1 cellular context compared by ENCODE assay signal in the genomic region with DNA sequence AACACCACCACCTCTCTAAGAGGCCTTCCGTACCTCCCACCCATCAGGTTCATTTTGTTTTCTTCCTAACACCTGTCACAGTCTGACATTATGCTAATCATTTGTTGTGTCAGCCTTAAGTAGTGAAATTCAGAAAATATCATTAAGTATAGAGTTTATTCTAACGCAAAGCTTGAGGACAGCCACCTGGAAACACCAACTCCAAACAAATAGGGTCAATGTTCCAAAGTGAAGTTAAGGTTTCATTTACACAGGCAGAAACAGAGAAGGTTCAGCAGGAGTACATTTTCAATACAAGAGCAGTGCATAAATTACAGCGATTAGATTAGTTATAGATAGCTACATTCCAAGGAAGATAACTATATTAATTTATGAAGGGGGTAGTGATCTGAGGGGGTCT.
TF ChIP-seq lines count a peak whose summit lies in the region.

No MANE protein-coding gene starts in this region.

TF ChIP-seq in HEK293, 187 proteins besides CTCF, POLR2A, EP300 and RAD21 (continued from another document):
- TF ChIP-seq, protein P1, sequence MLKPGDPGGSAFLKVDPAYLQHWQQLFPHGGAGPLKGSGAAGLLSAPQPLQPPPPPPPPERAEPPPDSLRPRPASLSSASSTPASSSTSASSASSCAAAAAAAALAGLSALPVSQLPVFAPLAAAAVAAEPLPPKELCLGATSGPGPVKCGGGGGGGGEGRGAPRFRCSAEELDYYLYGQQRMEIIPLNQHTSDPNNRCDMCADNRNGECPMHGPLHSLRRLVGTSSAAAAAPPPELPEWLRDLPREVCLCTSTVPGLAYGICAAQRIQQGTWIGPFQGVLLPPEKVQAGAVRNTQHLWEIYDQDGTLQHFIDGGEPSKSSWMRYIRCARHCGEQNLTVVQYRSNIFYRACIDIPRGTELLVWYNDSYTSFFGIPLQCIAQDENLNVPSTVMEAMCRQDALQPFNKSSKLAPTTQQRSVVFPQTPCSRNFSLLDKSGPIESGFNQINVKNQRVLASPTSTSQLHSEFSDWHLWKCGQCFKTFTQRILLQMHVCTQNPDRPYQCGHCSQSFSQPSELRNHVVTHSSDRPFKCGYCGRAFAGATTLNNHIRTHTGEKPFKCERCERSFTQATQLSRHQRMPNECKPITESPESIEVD (tag by site-specific recombination; IDR thresholded peaks at IDR 0.05), result no peak
- TF ChIP-seq, protein P2, sequence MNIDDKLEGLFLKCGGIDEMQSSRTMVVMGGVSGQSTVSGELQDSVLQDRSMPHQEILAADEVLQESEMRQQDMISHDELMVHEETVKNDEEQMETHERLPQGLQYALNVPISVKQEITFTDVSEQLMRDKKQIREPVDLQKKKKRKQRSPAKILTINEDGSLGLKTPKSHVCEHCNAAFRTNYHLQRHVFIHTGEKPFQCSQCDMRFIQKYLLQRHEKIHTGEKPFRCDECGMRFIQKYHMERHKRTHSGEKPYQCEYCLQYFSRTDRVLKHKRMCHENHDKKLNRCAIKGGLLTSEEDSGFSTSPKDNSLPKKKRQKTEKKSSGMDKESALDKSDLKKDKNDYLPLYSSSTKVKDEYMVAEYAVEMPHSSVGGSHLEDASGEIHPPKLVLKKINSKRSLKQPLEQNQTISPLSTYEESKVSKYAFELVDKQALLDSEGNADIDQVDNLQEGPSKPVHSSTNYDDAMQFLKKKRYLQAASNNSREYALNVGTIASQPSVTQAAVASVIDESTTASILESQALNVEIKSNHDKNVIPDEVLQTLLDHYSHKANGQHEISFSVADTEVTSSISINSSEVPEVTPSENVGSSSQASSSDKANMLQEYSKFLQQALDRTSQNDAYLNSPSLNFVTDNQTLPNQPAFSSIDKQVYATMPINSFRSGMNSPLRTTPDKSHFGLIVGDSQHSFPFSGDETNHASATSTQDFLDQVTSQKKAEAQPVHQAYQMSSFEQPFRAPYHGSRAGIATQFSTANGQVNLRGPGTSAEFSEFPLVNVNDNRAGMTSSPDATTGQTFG (tag by site-specific recombination; IDR thresholded peaks at IDR 0.05; ENCODE audit: borderline replicate concordance), result no peak
- TF ChIP-seq, protein P3, sequence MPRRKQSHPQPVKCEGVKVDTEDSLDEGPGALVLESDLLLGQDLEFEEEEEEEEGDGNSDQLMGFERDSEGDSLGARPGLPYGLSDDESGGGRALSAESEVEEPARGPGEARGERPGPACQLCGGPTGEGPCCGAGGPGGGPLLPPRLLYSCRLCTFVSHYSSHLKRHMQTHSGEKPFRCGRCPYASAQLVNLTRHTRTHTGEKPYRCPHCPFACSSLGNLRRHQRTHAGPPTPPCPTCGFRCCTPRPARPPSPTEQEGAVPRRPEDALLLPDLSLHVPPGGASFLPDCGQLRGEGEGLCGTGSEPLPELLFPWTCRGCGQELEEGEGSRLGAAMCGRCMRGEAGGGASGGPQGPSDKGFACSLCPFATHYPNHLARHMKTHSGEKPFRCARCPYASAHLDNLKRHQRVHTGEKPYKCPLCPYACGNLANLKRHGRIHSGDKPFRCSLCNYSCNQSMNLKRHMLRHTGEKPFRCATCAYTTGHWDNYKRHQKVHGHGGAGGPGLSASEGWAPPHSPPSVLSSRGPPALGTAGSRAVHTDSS (tag by site-specific recombination; IDR thresholded peaks at IDR 0.05), result no peak
